Comparison of ENCODE assay signal across 14 cellular contexts in the genomic region with DNA sequence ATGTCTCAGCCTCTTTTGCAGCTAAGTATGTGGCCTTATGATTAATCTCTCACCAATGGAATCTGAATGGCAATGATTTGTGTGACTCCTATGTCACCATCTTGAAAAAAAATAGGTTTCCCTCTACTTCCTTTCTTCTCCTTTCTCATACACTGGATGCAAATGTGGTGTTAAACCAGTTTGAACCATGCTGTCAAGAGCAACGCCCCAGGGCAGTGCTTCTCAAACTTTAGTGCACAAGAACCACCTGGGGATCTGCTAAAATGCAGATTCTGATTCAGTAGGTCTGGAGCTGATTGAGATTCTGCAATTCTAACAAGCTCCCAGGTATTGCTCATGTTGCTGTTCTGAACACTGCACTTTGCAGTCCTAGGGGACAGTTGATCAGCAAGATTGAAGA. TPM values are rescaled to one million over a fixed set of nuclear protein-coding genes. Genes with fewer than 3 reads are reported as not detected.
DNase-seq lines count a peak whose midpoint lies in the region; ATAC-seq and TF ChIP-seq lines count a peak whose summit lies in the region.
"Had no signal": no experiment of that assay in that cellular context is flagged by ENCODE, and none has a peak within 500 bp of the region (broad histone marks: within the 10 kb centered on the region; RNA-seq: fewer than 3 reads in every experiment).

No MANE protein-coding gene starts in this region.

- H3K27me3 ChIP-seq in H9 (ENCODE audit: insufficient read depth, low read length) (no peaks in the 10 kb centered on the region), endodermal cell (ENCODE audit: control insufficient read depth, insufficient read depth, low read length, poor library complexity, severe bottlenecking) (no peaks in the 10 kb centered on the region), mesendoderm (ENCODE audit: insufficient read depth, low read length, poor library complexity) (no peaks in the 10 kb centered on the region)
- H3K27me3 ChIP-seq: BLaER1 treated with 17β-estradiol and CSF1 and Interleukin-3, amounts not matched to agents 10 nM and 100 nM had no signal

- H2BK15ac ChIP-seq in H9 (ENCODE audit: low read depth, low read length) (0 out of 2 replicates have a peak overlapping the region, but pooled peaks have one; percentile 40), mesendoderm (replicated peaks; ENCODE audit: low read depth) (no peak overlapping the region)

- no peak overlapping the region for H4K8ac ChIP-seq in H9 (replicated peaks; ENCODE audit: insufficient read length, low read depth, low read length)
- H4K8ac ChIP-seq in mesendoderm (ENCODE audit: low read depth, low read length) = no peak overlapping the region

- no peak overlapping the region for H3K27ac ChIP-seq in H9 (ENCODE audit: insufficient read length, low read depth, low read length)
- H3K27ac ChIP-seq in endodermal cell (ENCODE audit: low read depth, low read length) = no peak overlapping the region
- no peak overlapping the region for H3K27ac ChIP-seq in mesendoderm (ENCODE audit: low read depth, low read length)
- H3K27ac ChIP-seq: BLaER1 treated with 17β-estradiol and CSF1 and Interleukin-3, amounts not matched to agents 10 nM and 100 nM; HL-60 had no signal

- H3K9me3 ChIP-seq in H9 (ENCODE audit: control insufficient read depth, low read depth, low read length) (no peaks in the 10 kb centered on the region), endodermal cell (ENCODE audit: control insufficient read depth, low read length) (no peaks in the 10 kb centered on the region)

- H3K4me2 ChIP-seq in H9 (ENCODE audit: insufficient read depth, insufficient read length, low read length) (no peak overlapping the region), mesendoderm (ENCODE audit: low read length) (no peak overlapping the region)
- H3K4me2 ChIP-seq: BLaER1 treated with 17β-estradiol and CSF1 and Interleukin-3, amounts not matched to agents 10 nM and 100 nM had no signal

- no peaks in the 10 kb centered on the region for H3K79me1 ChIP-seq in H9 (ENCODE audit: insufficient read depth, low read depth, low read length, poor library complexity, severe bottlenecking)
- no peaks in the 10 kb centered on the region for H3K79me1 ChIP-seq in mesendoderm (ENCODE audit: low read length)

- peaks cover 5% of the 10 kb centered on the region; the same call in 1 of the 2 replicates for H3K4me1 ChIP-seq in H9 (ENCODE audit: insufficient read depth, low read length)
- no peaks in the 10 kb centered on the region for H3K4me1 ChIP-seq in endodermal cell (ENCODE audit: control insufficient read depth, insufficient read depth, low read length)
- peaks cover 5% of the 10 kb centered on the region for H3K4me1 ChIP-seq in mesendoderm (ENCODE audit: control insufficient read depth, low read depth, low read length)

- H3K56ac ChIP-seq in H9 (ENCODE audit: insufficient read length, low read depth, low read length) (no peak overlapping the region), mesendoderm (ENCODE audit: low read length) (no peak overlapping the region)

- no peaks in the 10 kb centered on the region for H3K23me2 ChIP-seq in H9 (ENCODE audit: insufficient read length, low read depth, low read length, poor library complexity, severe bottlenecking)

- H3K36me3 Mint-ChIP-seq in H9 (ENCODE audit: insufficient read depth in 1 of 3, low read depth in 3 of 3) (0 out of 7 replicates have a peak, but pooled peaks cover 0 to 5% (median 0%) of the 10 kb centered on the region in 3 experiments), endodermal cell (ENCODE audit: low read depth) (no peaks in the 10 kb centered on the region)
- H3K36me3 Mint-ChIP-seq: CD8-positive, alpha-beta T cell had no signal

- H3K14ac ChIP-seq in H9 (ENCODE audit: insufficient read depth, low read length) = no peak overlapping the region

- H3K4ac ChIP-seq in H9 (ENCODE audit: low read depth, low read length) = no peak overlapping the region
- H3K4ac ChIP-seq in mesendoderm (ENCODE audit: low read depth, low read length) = no peak overlapping the region

- H3K18ac ChIP-seq in H9 (ENCODE audit: insufficient read length, low read depth, low read length) (no peak overlapping the region), mesendoderm (ENCODE audit: low read length) (no peak overlapping the region)

- H3K79me2 ChIP-seq in H9 (ENCODE audit: insufficient read depth, low read length) = no peaks in the 10 kb centered on the region
- H3K79me2 ChIP-seq in mesendoderm (ENCODE audit: control insufficient read depth, insufficient read depth, low read length) = no peaks in the 10 kb centered on the region

- H3K9me3 Mint-ChIP-seq in H9 (no peaks in the 10 kb centered on the region), endodermal cell (peaks cover 2% of the 10 kb centered on the region)
- H3K9me3 Mint-ChIP-seq: CD8-positive, alpha-beta T cell had no signal

- TF ChIP-seq CTCF in H9 (conservative IDR thresholded peaks at IDR 0.05) (no peak), endodermal cell (conservative IDR thresholded peaks at IDR 0.05) (no peak)

- H2BK120ac ChIP-seq in H9 (ENCODE audit: low read depth, low read length, poor library complexity, severe bottlenecking) (no peak overlapping the region), mesendoderm (ENCODE audit: low read depth, low read length) (no peak overlapping the region)

- H3K4me3 ChIP-seq in endodermal cell (ENCODE audit: low read length) = no peak overlapping the region
- H3K4me3 ChIP-seq in mesendoderm (ENCODE audit: low read length) = no peak overlapping the region
- H3K4me3 ChIP-seq: BLaER1 treated with 17β-estradiol and CSF1 and Interleukin-3, amounts not matched to agents 10 nM and 100 nM had no signal

- no peaks in the 10 kb centered on the region for H3K36me3 ChIP-seq in endodermal cell (ENCODE audit: control insufficient read depth, insufficient read depth, low read length)
- no peaks in the 10 kb centered on the region for H3K36me3 ChIP-seq in mesendoderm (ENCODE audit: control insufficient read depth, insufficient read depth, low read length)

- no peak overlapping the region for H2BK12ac ChIP-seq in H9 (ENCODE audit: insufficient read length, low read depth, low read length)

- H4K5ac ChIP-seq in H9 (ENCODE audit: insufficient read length, low read depth, low read length) = no peak overlapping the region
- no peak overlapping the region for H4K5ac ChIP-seq in mesendoderm (ENCODE audit: low read length)

- peak overlapping the region in 2 of 3 experiments; percentile 29 to 78; a peak in 3 of 7 replicates for H3K27ac Mint-ChIP-seq in H9
- H3K27ac Mint-ChIP-seq in endodermal cell = no peak overlapping the region
- H3K27ac Mint-ChIP-seq: B cell; CD8-positive, alpha-beta T cell had no signal

- no peaks in the 10 kb centered on the region; the same call in 1 of the 2 replicates for H3K27me3 Mint-ChIP-seq in H9 (ENCODE audit: low read depth)
- no peaks in the 10 kb centered on the region for H3K27me3 Mint-ChIP-seq in endodermal cell (ENCODE audit: insufficient read depth)

- no peak overlapping the region for H2AFZ ChIP-seq in H9 (ENCODE audit: low read length)

- no peak overlapping the region for H3K4me3 Mint-ChIP-seq in H9
- H3K4me3 Mint-ChIP-seq in endodermal cell = no peak overlapping the region
- H3K4me3 Mint-ChIP-seq: B cell; CD8-positive, alpha-beta T cell had no signal

- peaks cover 18 to 23% of the 10 kb centered on the region in 2 experiments for H3K4me1 Mint-ChIP-seq in H9
- peaks cover 5% of the 10 kb centered on the region for H3K4me1 Mint-ChIP-seq in endodermal cell

- no peak overlapping the region for H4K91ac ChIP-seq in H9 (ENCODE audit: insufficient read length, low read depth, low read length)

- H2AK5ac ChIP-seq in H9 (ENCODE audit: insufficient read length, low read length) (no peak overlapping the region), mesendoderm (ENCODE audit: low read length) (no peak overlapping the region)

- no peaks in the 10 kb centered on the region for H4K20me1 ChIP-seq in H9 (ENCODE audit: control insufficient read depth, insufficient read depth, insufficient read length)
- H4K20me1 ChIP-seq: BLaER1 treated with 17β-estradiol and CSF1 and Interleukin-3, amounts not matched to agents 10 nM and 100 nM had no signal

- DNase-seq in H9 (no peak), endodermal cell (peak; percentile 48), mesendoderm (peak; percentile 43), Kasumi-1 (lab: John Stamatoyannopoulos, UW) (no peak)
- no peak for DNase-seq in stimulated activated CD4-positive, alpha-beta T cell treated with anti-CD3 and anti-CD28 coated beads, Interleukin-2, amount 100 ng/mL, for 24 hours
- DNase-seq: Calu3; CD8-positive, alpha-beta T cell; DMS79 treated with DMSO at 0.1 percent for 48 hours; GDM1; HCEC 1CT had no signal

- H3K9ac ChIP-seq in H9 (ENCODE audit: extremely low read depth, insufficient read length, low read length) = no peak overlapping the region
- H3K9ac ChIP-seq in endodermal cell (ENCODE audit: extremely low read depth, low read length, poor library complexity, severe bottlenecking) = no peak overlapping the region
- H3K9ac ChIP-seq in mesendoderm (ENCODE audit: low read length) = no peak overlapping the region
- H3K9ac ChIP-seq: BLaER1 treated with 17β-estradiol and CSF1 and Interleukin-3, amounts not matched to agents 10 nM and 100 nM had no signal

- no CpG with 5 or more reads among the region's 1 CpG for WGBS in H9 (ENCODE audit: extremely low coverage, insufficient read length, low lambda C conversion rate)
- 57 to 80% methylated on average over 1 of the region's 1 CpG for WGBS in endodermal cell (ENCODE audit: insufficient coverage in 1 of 2, insufficient read length in 1 of 2), 2 experiments
- WGBS in mesendoderm (ENCODE audit: extremely low coverage, insufficient coverage, low lambda C conversion rate) = no CpG with 5 or more reads among the region's 1 CpG

- no peak overlapping the region for H3T11ph ChIP-seq in H9 (ENCODE audit: low read length)

- no peak overlapping the region for H3K23ac ChIP-seq in H9 (ENCODE audit: insufficient read length, low read depth, low read length)
- H3K23ac ChIP-seq in mesendoderm (ENCODE audit: low read length) = no peak overlapping the region

- no peak overlapping the region for H2BK20ac ChIP-seq in H9 (ENCODE audit: low read depth, low read length, poor library complexity, severe bottlenecking)

- no peak for ATAC-seq in GM19324 (IDR thresholded peaks at IDR 0.05; ENCODE audit: low FRiP score, unreplicated experiment)
- ATAC-seq: CD8-positive, alpha-beta T cell had no signal

- H2BK5ac ChIP-seq in H9 (ENCODE audit: insufficient read length, low read length) (no peak overlapping the region), mesendoderm (ENCODE audit: low read length) (no peak overlapping the region)

RNA-seq across cellular contexts. Expression of gene ZNF644, which starts 44.7 kb away (rescaled TPM):
- 78.9 and 80.7 TPM in 2 replicates for total RNA-seq in H9 (2021)
- total RNA-seq in endodermal cell = 10 to 100 TPM; 57.5 to 75.7 TPM
- polyA plus RNA-seq in endodermal cell (2013, experiment 1 of 2) = 53.1 TPM
- 51.5 TPM for polyA plus RNA-seq in endodermal cell (2013, experiment 2 of 2)
- 46.1 TPM for polyA plus RNA-seq in mesendoderm (2013, experiment 1 of 2)
- polyA plus RNA-seq in mesendoderm (2013, experiment 2 of 2) = 46.4 TPM

Comparison
In these comparisons a context has a peak if more than half of its experiments do, and no peak if none do; other contexts are left out.
1. DNase-seq: peak in endodermal cell (single experiment) and mesendoderm (single experiment); none in H9 (single experiment), Kasumi-1 (0 of 2) and stimulated activated CD4-positive, alpha-beta T cell treated with anti-CD3 and anti-CD28 coated beads, Interleukin-2, amount 100 ng/mL, for 24 hours (0 of 2).